Comparison of ENCODE assay signal across 3 cellular contexts in genomic region chr13:28337196-28338045, GRCh38.
TF ChIP-seq lines count a peak whose summit lies in the region.

No MANE protein-coding gene starts in this region.

TF ChIP-seq in GM23338, 12 proteins besides CTCF, POLR2A, EP300 and RAD21 (continues in another document):
- TF ChIP-seq ZNF462 (CRISPR knock-in tag; IDR thresholded peaks at IDR 0.05), result no peak

TF ChIP-seq in SK-N-SH treated with all-trans-retinoic acid at 6 μM for 48 hours, 23 proteins besides CTCF, POLR2A, EP300 and RAD21:
- TF ChIP-seq TSHZ2 (CRISPR knock-in tag; IDR thresholded peaks at IDR 0.05) (no peak), CREB5 (CRISPR knock-in tag; IDR thresholded peaks at IDR 0.05; ENCODE audit: low read depth) (no peak), ZNF8 (CRISPR knock-in tag; IDR thresholded peaks at IDR 0.05) (no peak), ISL1 (CRISPR knock-in tag; IDR thresholded peaks at IDR 0.05) (no peak), RARB (CRISPR knock-in tag; IDR thresholded peaks at IDR 0.05) (no peak), CSRNP3 (CRISPR knock-in tag; IDR thresholded peaks at IDR 0.05) (no peak), POU6F1 (CRISPR knock-in tag; IDR thresholded peaks at IDR 0.05; ENCODE audit: borderline replicate concordance, low read depth) (no peak), ARNTL (CRISPR knock-in tag; IDR thresholded peaks at IDR 0.05; ENCODE audit: borderline replicate concordance, low read depth) (no peak), ZFP30 (CRISPR knock-in tag; IDR thresholded peaks at IDR 0.05) (no peak), BACH2 (CRISPR knock-in tag; IDR thresholded peaks at IDR 0.05; ENCODE audit: borderline replicate concordance) (no peak), ZNF565 (CRISPR knock-in tag; conservative IDR thresholded peaks at IDR 0.05; ENCODE audit: low read depth) (no peak), SNAI2 (CRISPR knock-in tag; IDR thresholded peaks at IDR 0.05) (no peak), ZFP3 (CRISPR knock-in tag; IDR thresholded peaks at IDR 0.05) (no peak), PPARA (CRISPR knock-in tag; IDR thresholded peaks at IDR 0.05; ENCODE audit: borderline replicate concordance) (no peak), OSR1 (CRISPR knock-in tag; IDR thresholded peaks at IDR 0.05) (no peak), CSDC2 (CRISPR knock-in tag; IDR thresholded peaks at IDR 0.05) (no peak), ZNF70 (CRISPR knock-in tag; IDR thresholded peaks at IDR 0.05) (no peak), TOX (CRISPR knock-in tag; IDR thresholded peaks at IDR 0.05; ENCODE audit: borderline replicate concordance) (no peak), PATZ1 (CRISPR knock-in tag; IDR thresholded peaks at IDR 0.05; ENCODE audit: borderline replicate concordance) (no peak)
TF ChIP-seq in SK-N-SH treated with all-trans-retinoic acid at 6 μM for 48 hours: peak in this region for 0.

TF ChIP-seq in WTC11, 78 proteins besides CTCF, POLR2A, EP300 and RAD21 (continued from another document):
- TF ChIP-seq ARID4B (CRISPR knock-in tag; IDR thresholded peaks at IDR 0.05; ENCODE audit: borderline replicate concordance), result no peak
